Comparison of ENCODE assay signal across 1 cellular context in the genomic region with DNA sequence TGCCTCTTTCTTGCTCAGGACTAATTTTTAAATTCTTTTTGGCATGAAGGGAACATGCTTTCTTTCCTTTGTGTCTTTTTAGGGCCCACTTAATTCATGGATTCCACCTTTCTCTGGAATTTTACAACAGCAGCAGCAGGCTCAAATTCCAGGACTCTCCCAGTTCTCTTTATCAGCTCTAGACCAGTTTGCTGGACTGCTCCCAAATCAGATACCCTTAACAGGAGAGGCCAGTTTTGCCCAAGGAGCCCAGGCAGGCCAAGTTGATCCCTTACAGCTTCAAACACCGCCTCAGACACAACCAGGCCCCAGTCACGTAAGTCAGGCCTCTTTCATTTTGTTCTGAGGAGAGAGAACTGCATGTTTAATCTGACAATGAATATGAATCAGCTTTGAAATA.
TF ChIP-seq lines count a peak whose summit lies in the region.

No MANE protein-coding gene starts in this region.

TF ChIP-seq in GM23338, 12 proteins besides CTCF, POLR2A, EP300 and RAD21 (continued from another document):
- TF ChIP-seq, protein P1, sequence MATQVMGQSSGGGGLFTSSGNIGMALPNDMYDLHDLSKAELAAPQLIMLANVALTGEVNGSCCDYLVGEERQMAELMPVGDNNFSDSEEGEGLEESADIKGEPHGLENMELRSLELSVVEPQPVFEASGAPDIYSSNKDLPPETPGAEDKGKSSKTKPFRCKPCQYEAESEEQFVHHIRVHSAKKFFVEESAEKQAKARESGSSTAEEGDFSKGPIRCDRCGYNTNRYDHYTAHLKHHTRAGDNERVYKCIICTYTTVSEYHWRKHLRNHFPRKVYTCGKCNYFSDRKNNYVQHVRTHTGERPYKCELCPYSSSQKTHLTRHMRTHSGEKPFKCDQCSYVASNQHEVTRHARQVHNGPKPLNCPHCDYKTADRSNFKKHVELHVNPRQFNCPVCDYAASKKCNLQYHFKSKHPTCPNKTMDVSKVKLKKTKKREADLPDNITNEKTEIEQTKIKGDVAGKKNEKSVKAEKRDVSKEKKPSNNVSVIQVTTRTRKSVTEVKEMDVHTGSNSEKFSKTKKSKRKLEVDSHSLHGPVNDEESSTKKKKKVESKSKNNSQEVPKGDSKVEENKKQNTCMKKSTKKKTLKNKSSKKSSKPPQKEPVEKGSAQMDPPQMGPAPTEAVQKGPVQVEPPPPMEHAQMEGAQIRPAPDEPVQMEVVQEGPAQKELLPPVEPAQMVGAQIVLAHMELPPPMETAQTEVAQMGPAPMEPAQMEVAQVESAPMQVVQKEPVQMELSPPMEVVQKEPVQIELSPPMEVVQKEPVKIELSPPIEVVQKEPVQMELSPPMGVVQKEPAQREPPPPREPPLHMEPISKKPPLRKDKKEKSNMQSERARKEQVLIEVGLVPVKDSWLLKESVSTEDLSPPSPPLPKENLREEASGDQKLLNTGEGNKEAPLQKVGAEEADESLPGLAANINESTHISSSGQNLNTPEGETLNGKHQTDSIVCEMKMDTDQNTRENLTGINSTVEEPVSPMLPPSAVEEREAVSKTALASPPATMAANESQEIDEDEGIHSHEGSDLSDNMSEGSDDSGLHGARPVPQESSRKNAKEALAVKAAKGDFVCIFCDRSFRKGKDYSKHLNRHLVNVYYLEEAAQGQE (IDR thresholded peaks at IDR 0.05; ENCODE audit: unreplicated experiment) = no peak
- TF ChIP-seq, protein P2, sequence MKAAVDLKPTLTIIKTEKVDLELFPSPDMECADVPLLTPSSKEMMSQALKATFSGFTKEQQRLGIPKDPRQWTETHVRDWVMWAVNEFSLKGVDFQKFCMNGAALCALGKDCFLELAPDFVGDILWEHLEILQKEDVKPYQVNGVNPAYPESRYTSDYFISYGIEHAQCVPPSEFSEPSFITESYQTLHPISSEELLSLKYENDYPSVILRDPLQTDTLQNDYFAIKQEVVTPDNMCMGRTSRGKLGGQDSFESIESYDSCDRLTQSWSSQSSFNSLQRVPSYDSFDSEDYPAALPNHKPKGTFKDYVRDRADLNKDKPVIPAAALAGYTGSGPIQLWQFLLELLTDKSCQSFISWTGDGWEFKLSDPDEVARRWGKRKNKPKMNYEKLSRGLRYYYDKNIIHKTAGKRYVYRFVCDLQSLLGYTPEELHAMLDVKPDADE (IDR thresholded peaks at IDR 0.05) = no peak
- TF ChIP-seq CREB1 (CRISPR knock-in tag; IDR thresholded peaks at IDR 0.05; ENCODE audit: low read depth) (no peak), STAT1 (IDR thresholded peaks at IDR 0.05; ENCODE audit: unreplicated experiment) (no peak), NANOG (IDR thresholded peaks at IDR 0.05; ENCODE audit: borderline replicate concordance) (no peak), JUNB (IDR thresholded peaks at IDR 0.05; ENCODE audit: unreplicated experiment) (no peak)
- TF ChIP-seq, protein P3, sequence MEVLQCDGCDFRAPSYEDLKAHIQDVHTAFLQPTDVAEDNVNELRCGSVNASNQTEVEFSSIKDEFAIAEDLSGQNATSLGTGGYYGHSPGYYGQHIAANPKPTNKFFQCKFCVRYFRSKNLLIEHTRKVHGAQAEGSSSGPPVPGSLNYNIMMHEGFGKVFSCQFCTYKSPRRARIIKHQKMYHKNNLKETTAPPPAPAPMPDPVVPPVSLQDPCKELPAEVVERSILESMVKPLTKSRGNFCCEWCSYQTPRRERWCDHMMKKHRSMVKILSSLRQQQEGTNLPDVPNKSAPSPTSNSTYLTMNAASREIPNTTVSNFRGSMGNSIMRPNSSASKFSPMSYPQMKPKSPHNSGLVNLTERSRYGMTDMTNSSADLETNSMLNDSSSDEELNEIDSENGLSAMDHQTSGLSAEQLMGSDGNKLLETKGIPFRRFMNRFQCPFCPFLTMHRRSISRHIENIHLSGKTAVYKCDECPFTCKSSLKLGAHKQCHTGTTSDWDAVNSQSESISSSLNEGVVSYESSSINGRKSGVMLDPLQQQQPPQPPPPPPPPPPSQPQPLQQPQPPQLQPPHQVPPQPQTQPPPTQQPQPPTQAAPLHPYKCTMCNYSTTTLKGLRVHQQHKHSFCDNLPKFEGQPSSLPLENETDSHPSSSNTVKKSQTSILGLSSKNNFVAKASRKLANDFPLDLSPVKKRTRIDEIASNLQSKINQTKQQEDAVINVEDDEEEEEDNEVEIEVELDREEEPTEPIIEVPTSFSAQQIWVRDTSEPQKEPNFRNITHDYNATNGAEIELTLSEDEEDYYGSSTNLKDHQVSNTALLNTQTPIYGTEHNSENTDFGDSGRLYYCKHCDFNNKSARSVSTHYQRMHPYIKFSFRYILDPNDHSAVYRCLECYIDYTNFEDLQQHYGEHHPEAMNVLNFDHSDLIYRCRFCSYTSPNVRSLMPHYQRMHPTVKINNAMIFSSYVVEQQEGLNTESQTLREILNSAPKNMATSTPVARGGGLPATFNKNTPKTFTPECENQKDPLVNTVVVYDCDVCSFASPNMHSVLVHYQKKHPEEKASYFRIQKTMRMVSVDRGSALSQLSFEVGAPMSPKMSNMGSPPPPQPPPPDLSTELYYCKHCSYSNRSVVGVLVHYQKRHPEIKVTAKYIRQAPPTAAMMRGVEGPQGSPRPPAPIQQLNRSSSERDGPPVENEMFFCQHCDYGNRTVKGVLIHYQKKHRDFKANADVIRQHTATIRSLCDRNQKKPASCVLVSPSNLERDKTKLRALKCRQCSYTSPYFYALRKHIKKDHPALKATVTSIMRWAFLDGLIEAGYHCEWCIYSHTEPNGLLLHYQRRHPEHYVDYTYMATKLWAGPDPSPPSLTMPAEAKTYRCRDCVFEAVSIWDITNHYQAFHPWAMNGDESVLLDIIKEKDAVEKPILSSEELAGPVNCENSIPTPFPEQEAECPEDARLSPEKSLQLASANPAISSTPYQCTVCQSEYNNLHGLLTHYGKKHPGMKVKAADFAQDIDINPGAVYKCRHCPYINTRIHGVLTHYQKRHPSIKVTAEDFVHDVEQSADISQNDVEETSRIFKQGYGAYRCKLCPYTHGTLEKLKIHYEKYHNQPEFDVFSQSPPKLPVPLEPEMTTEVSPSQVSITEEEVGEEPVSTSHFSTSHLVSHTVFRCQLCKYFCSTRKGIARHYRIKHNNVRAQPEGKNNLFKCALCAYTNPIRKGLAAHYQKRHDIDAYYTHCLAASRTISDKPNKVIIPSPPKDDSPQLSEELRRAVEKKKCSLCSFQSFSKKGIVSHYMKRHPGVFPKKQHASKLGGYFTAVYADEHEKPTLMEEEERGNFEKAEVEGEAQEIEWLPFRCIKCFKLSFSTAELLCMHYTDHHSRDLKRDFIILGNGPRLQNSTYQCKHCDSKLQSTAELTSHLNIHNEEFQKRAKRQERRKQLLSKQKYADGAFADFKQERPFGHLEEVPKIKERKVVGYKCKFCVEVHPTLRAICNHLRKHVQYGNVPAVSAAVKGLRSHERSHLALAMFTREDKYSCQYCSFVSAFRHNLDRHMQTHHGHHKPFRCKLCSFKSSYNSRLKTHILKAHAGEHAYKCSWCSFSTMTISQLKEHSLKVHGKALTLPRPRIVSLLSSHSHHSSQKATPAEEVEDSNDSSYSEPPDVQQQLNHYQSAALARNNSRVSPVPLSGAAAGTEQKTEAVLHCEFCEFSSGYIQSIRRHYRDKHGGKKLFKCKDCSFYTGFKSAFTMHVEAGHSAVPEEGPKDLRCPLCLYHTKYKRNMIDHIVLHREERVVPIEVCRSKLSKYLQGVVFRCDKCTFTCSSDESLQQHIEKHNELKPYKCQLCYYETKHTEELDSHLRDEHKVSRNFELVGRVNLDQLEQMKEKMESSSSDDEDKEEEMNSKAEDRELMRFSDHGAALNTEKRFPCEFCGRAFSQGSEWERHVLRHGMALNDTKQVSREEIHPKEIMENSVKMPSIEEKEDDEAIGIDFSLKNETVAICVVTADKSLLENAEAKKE (CRISPR knock-in tag; IDR thresholded peaks at IDR 0.05) = no peak
